In the genomic region with DNA sequence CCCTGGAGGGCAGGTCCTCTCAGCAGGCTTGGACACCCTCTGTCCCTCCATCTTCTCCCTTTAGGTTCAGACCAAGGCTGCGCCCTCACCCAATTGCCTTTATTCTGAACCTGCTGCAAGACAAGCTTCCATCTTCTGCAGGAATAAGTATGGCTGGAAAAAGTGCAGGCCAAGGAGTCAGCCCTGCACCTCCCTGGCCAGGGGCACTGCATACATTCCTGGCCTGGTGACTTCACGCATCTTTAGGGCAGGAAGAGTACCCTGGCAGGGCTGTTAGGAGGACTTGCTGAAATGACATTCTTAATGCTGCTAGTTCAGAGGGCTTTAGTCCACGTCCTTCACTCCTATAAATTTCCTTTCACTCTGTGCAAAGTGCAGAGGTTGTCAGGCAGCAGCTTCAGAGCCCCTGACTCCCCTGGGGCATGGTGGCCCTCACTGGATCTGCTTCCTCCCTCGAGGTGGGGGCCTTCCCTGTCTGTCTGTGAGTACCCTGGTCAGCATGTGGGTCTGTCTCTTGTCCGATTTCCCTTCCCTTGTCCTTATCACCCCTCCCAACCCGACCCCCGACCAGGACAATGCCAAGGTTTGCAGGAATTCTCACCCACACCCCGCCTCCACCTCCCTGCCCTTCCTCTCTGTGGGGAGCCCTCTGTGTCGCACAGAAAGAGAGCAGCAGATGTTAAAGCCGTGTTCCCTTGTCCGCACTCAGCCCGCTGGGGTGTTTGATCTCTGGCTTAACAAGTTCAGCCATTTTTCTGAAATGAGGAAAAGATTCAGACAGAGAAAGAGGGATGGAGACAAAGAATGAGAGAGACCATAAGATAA, we compare ENCODE assay signal across 21 cellular contexts.
A peak's percentile ranks its signal among the peaks of the same experiment; 100 is the strongest.
DNase-seq lines count a peak whose midpoint lies in the region; TF ChIP-seq lines count a peak whose summit lies in the region.
"Had no signal": no experiment of that assay in that cellular context is flagged by ENCODE, and none has a peak within 500 bp of the region (broad histone marks: within the 10 kb centered on the region; RNA-seq: fewer than 3 reads in every experiment).

No MANE protein-coding gene starts in this region.

- H3K4me1 Mint-ChIP-seq in neural crest cell = peaks cover 30% of the 10 kb centered on the region

- peaks cover 51% of the 10 kb centered on the region for H3K27me3 Mint-ChIP-seq in neural crest cell (ENCODE audit: low read depth)

- H3K9ac ChIP-seq in NT2/D1 (ENCODE audit: insufficient read length, low read depth) (peak overlapping the region; percentile 69), iPS-15b (ENCODE audit: low read depth, low read length) (peak overlapping the region; percentile 47)

- H3K9me3 Mint-ChIP-seq in neural crest cell = no peaks in the 10 kb centered on the region
- H3K9me3 Mint-ChIP-seq: CD8-positive, alpha-beta T cell; stimulated activated naive CD8-positive, alpha-beta T cell treated with anti-CD3 and anti-CD28 coated beads, Interleukin-15, Interleukin-2, amounts not matched to agents 100 ng/mL and 50 ng/mL, for 24 hours had no signal

- POLR2A ChIA-PET in HEK293 (lab: Yijun Ruan, JAX) = no interaction called here

- H3K36me3 Mint-ChIP-seq in neural crest cell (ENCODE audit: low read depth) = no peaks in the 10 kb centered on the region
- H3K36me3 Mint-ChIP-seq: CD8-positive, alpha-beta T cell had no signal

- no peaks in the 10 kb centered on the region for H3K36me3 ChIP-seq in HEK293 (ENCODE audit: control insufficient read depth in 2 of 2, insufficient read depth in 1 of 2, low read length in 2 of 2)
- H3K36me3 ChIP-seq in NT2/D1 (ENCODE audit: insufficient read depth, insufficient read length, low read length) = no peaks in the 10 kb centered on the region
- no peaks in the 10 kb centered on the region for H3K36me3 ChIP-seq in iPS-15b (ENCODE audit: control insufficient read depth, insufficient read depth, low read length)
- no peaks in the 10 kb centered on the region for H3K36me3 ChIP-seq in brain microvascular endothelial cell (replicated peaks)
- H3K36me3 ChIP-seq: breast epithelium, SJSA1, tibial nerve had no signal

- peak overlapping the region; percentile 32 for H3K4me3 Mint-ChIP-seq in neural crest cell
- H3K4me3 Mint-ChIP-seq: CD8-positive, alpha-beta T cell; stimulated activated naive CD8-positive, alpha-beta T cell treated with anti-CD3 and anti-CD28 coated beads, Interleukin-15, Interleukin-2, amounts not matched to agents 100 ng/mL and 50 ng/mL, for 24 hours had no signal

- H3K4me1 ChIP-seq in HEK293 (ENCODE audit: control insufficient read depth, insufficient read depth, low read length) = no peaks in the 10 kb centered on the region
- peaks cover 31% of the 10 kb centered on the region for H3K4me1 ChIP-seq in NT2/D1 (ENCODE audit: insufficient read depth, insufficient read length)
- H3K4me1 ChIP-seq in iPS-15b (ENCODE audit: control insufficient read depth, insufficient read depth, low read length) = peaks cover 31% of the 10 kb centered on the region
- H3K4me1 ChIP-seq: breast epithelium, tibial nerve had no signal

- no peak for TF ChIP-seq CTCF in HEK293 (tag by site-specific recombination; IDR thresholded peaks at IDR 0.05)
- TF ChIP-seq CTCF in neural crest cell (conservative IDR thresholded peaks at IDR 0.05) = no peak
- no peak for TF ChIP-seq CTCF in brain microvascular endothelial cell (IDR thresholded peaks at IDR 0.05; ENCODE audit: low read depth, low read length, missing control alignments)

- CTCF ChIA-PET in HEK293 (lab: Yijun Ruan, JAX) = interaction anchor here (0.6 to 1.6 kb wide), 3 partner anchors 8 to 361 kb away, joined by 3 to 6 read pairs (median 3); no protein-coding TSS in a partner anchor

- no peak overlapping the region for H3K4me3 ChIP-seq in HEK293 (ENCODE audit: low read depth, low read length)
- H3K4me3 ChIP-seq in NT2/D1 (ENCODE audit: insufficient read length, low read depth) = no peak overlapping the region
- peak overlapping the region; percentile 8 for H3K4me3 ChIP-seq in iPS-15b (ENCODE audit: low read depth, low read length)
- no peak overlapping the region for H3K4me3 ChIP-seq in brain microvascular endothelial cell (ENCODE audit: low read depth, low read length)
- H3K4me3 ChIP-seq: breast epithelium, SJSA1, tibial nerve had no signal

- H3K27me3 ChIP-seq in NT2/D1 (ENCODE audit: insufficient read depth, insufficient read length) (no peaks in the 10 kb centered on the region), iPS-15b (ENCODE audit: control insufficient read depth, insufficient read depth, low read length) (no peaks in the 10 kb centered on the region), brain microvascular endothelial cell (replicated peaks) (no peaks in the 10 kb centered on the region)

- in situ Hi-C loops in brain microvascular endothelial cell (cut with HindIII; ENCODE audit: low pct_ligation_motif_present, low sequenced_read_pairs) = no loop called here

- peak overlapping the region; percentile 92 for H3K27ac Mint-ChIP-seq in neural crest cell (ENCODE audit: unreplicated experiment)
- H3K27ac Mint-ChIP-seq: CD8-positive, alpha-beta T cell; stimulated activated naive CD8-positive, alpha-beta T cell treated with anti-CD3 and anti-CD28 coated beads, Interleukin-15, Interleukin-2, amounts not matched to agents 100 ng/mL and 50 ng/mL, for 24 hours had no signal

- H3K27ac ChIP-seq in HEK293 (ENCODE audit: extremely low read depth, low read depth, low read length) = no peak overlapping the region
- H3K27ac ChIP-seq in brain microvascular endothelial cell = no peak overlapping the region
- H3K27ac ChIP-seq: breast epithelium, SJSA1, tibial nerve, VCaP had no signal

- DNase-seq in NT2/D1 (ENCODE audit: low read depth, low spot score) (no peak), neural crest cell (ENCODE audit: low read depth, low spot score) (no peak), brain microvascular endothelial cell (no peak), LoVo (ENCODE audit: low spot score) (no peak), mucosa of gallbladder (ENCODE audit: low spot score) (no peak)
- DNase-seq: activated CD8-positive, alpha-beta memory T cell treated with anti-CD3 and anti-CD28 coated beads, Interleukin-2, amount 50 U/mL, for 48 hours; activated effector memory CD4-positive, alpha-beta T cell treated with Interleukin-2 at 50 U/mL for 16 hours; CD8-positive, alpha-beta T cell; cortex of kidney; kidney glomerular epithelial cell; midbrain; NCI-H1436 treated with DMSO at 0.1 percent for 48 hours; stimulated activated CD4-positive, alpha-beta T cell treated with anti-CD3 and anti-CD28 coated beads, Interleukin-4, amount 100 ng/mL, for 1 hour; T-helper 2 cell had no signal

- H3K9me3 ChIP-seq in HEK293 (ENCODE audit: control insufficient read depth, insufficient read depth, low read depth, low read length) = no peaks in the 10 kb centered on the region
- no peaks in the 10 kb centered on the region for H3K9me3 ChIP-seq in NT2/D1 (ENCODE audit: insufficient read depth, low read length)
- no peaks in the 10 kb centered on the region for H3K9me3 ChIP-seq in iPS-15b (ENCODE audit: control insufficient read depth, insufficient read depth, low read length)
- H3K9me3 ChIP-seq: breast epithelium, SJSA1, tibial nerve had no signal

TF ChIP-seq in HEK293, 187 proteins besides CTCF, POLR2A, EP300 and RAD21:
- TF ChIP-seq, protein P1, sequence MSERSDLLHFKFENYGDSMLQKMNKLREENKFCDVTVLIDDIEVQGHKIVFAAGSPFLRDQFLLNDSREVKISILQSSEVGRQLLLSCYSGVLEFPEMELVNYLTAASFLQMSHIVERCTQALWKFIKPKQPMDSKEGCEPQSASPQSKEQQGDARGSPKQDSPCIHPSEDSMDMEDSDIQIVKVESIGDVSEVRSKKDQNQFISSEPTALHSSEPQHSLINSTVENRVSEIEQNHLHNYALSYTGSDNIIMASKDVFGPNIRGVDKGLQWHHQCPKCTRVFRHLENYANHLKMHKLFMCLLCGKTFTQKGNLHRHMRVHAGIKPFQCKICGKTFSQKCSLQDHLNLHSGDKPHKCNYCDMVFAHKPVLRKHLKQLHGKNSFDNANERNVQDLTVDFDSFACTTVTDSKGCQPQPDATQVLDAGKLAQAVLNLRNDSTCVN (tag by site-specific recombination; optimal IDR thresholded peaks at IDR 0.05) = no peak
- TF ChIP-seq ZNF311 (tag by site-specific recombination; IDR thresholded peaks at IDR 0.05; ENCODE audit: borderline replicate concordance) = no peak
- TF ChIP-seq ZNF792 (tag by site-specific recombination; IDR thresholded peaks at IDR 0.05) = no peak
- no peak for TF ChIP-seq ZNF529 (tag by site-specific recombination; IDR thresholded peaks at IDR 0.05; ENCODE audit: insufficient replicate concordance)
- no peak for TF ChIP-seq ZNF514 (tag by site-specific recombination; IDR thresholded peaks at IDR 0.05)
- TF ChIP-seq, protein P2, sequence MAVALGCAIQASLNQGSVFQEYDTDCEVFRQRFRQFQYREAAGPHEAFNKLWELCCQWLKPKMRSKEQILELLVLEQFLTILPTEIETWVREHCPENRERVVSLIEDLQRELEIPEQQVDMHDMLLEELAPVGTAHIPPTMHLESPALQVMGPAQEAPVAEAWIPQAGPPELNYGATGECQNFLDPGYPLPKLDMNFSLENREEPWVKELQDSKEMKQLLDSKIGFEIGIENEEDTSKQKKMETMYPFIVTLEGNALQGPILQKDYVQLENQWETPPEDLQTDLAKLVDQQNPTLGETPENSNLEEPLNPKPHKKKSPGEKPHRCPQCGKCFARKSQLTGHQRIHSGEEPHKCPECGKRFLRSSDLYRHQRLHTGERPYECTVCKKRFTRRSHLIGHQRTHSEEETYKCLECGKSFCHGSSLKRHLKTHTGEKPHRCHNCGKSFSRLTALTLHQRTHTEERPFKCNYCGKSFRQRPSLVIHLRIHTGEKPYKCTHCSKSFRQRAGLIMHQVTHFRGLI (tag by site-specific recombination; IDR thresholded peaks at IDR 0.05) = no peak
- no peak for TF ChIP-seq KLF16 (tag by site-specific recombination; IDR thresholded peaks at IDR 0.05)
- no peak for TF ChIP-seq ZNF654 (tag by site-specific recombination; IDR thresholded peaks at IDR 0.05; ENCODE audit: low read depth)
- peak; percentile 28; the same call in 1 of the 2 replicates for TF ChIP-seq EGR2 (tag by site-specific recombination; IDR thresholded peaks at IDR 0.05; ENCODE audit: low read depth)
- no peak for TF ChIP-seq ZNF670 (tag by site-specific recombination; IDR thresholded peaks at IDR 0.05; ENCODE audit: low read depth)
- peak; percentile 34 for TF ChIP-seq ZFHX2 (tag by site-specific recombination; conservative IDR thresholded peaks at IDR 0.05)
